ENCODE assay signal across 8 cellular contexts in genomic region chr5:138466058-138466899, GRCh38.
A peak's percentile ranks its signal among the peaks of the same experiment; 100 is the strongest.
DNase-seq lines count a peak whose midpoint lies in the region; ATAC-seq and TF ChIP-seq lines count a peak whose summit lies in the region.

No MANE protein-coding gene starts in this region.

- TF ChIP-seq CTCF in fibroblast of pulmonary artery (IDR thresholded peaks at IDR 0.05; ENCODE audit: low read length, missing control alignments) (no peak), retinal pigment epithelial cell (conservative IDR thresholded peaks at IDR 0.05; ENCODE audit: low read depth, low read length) (no peak)

- DNase-seq in activated T-cell treated with anti-CD3 and anti-CD28 coated beads for 1 hour (ENCODE audit: low read depth) (peak; percentile 35), activated T-cell treated with anti-CD3 and anti-CD28 coated beads for 4 hours (no peak), fibroblast of pulmonary artery (ENCODE audit: low read depth) (peak; percentile 54), retinal pigment epithelial cell (ENCODE audit: low read depth) (no peak), NCI-H748 (lab: John Stamatoyannopoulos, UW; ENCODE audit: unreplicated experiment) (no peak), NK-92 (lab: John Stamatoyannopoulos, UW; ENCODE audit: unreplicated experiment) (no peak)
- DNase-seq in activated CD4-positive, alpha-beta T cell treated with anti-CD3 and anti-CD28 coated beads, Interleukin-2, amount 50 U/mL, for 4 hours, result peak; percentile 44 to 47

- ATAC-seq in GM18861 (IDR thresholded peaks at IDR 0.05; ENCODE audit: unreplicated experiment), result no peak

- H3K4me3 ChIP-seq in fibroblast of pulmonary artery (replicated peaks; ENCODE audit: low read depth, low read length) (peak overlapping the region; percentile 67), retinal pigment epithelial cell (ENCODE audit: low read length) (peak overlapping the region; percentile 91)

Comparison
In these comparisons a context has a peak if more than half of its experiments do, and no peak if none do; other contexts are left out.
1. DNase-seq: peak in activated T-cell treated with anti-CD3 and anti-CD28 coated beads for 1 hour (single experiment), activated CD4-positive, alpha-beta T cell treated with anti-CD3 and anti-CD28 coated beads, Interleukin-2, amount 50 U/mL, for 4 hours (2 of 2) and fibroblast of pulmonary artery (single experiment); none in activated T-cell treated with anti-CD3 and anti-CD28 coated beads for 4 hours (single experiment), retinal pigment epithelial cell (single experiment), NCI-H748 (single experiment) and NK-92 (single experiment).